ENCODE assay signal across 1 cellular context in the genomic region with DNA sequence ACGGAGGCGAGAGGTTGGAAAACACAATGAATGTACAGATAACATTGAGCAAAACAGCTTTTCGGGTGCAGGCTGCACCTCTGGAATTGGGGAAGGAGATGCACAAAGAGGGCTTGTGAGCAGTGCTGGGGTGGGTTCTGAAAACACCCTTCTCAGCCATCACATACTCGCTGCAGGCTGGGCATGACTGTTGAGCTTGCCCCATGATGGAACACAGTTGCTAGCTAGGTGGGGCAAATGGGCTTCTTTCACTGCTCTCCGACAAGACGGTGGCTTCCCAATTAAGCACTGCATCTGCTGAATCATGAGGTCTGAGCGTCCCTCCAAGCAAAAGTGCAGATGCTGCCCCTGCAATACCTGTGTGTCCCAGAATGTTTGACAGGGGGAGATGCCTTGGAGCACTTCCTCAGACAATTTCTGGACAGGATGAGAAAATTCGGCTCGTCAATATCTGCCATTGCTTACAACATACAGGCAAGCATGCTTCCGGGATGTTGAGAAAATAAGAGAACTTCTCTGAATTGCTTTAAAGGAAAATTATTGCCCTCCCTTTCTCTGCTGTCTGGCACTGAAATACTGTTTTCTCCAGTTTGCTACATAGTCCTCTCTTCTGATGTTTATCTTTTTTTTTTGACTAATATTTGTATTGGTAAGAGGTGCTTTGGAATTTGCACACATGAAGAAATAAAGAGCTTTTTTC.
TF ChIP-seq lines count a peak whose summit lies in the region.

No MANE protein-coding gene starts in this region.

TF ChIP-seq in SK-N-SH, 30 proteins besides CTCF, POLR2A, EP300 and RAD21 (continued from another document):
- TF ChIP-seq, protein P1, sequence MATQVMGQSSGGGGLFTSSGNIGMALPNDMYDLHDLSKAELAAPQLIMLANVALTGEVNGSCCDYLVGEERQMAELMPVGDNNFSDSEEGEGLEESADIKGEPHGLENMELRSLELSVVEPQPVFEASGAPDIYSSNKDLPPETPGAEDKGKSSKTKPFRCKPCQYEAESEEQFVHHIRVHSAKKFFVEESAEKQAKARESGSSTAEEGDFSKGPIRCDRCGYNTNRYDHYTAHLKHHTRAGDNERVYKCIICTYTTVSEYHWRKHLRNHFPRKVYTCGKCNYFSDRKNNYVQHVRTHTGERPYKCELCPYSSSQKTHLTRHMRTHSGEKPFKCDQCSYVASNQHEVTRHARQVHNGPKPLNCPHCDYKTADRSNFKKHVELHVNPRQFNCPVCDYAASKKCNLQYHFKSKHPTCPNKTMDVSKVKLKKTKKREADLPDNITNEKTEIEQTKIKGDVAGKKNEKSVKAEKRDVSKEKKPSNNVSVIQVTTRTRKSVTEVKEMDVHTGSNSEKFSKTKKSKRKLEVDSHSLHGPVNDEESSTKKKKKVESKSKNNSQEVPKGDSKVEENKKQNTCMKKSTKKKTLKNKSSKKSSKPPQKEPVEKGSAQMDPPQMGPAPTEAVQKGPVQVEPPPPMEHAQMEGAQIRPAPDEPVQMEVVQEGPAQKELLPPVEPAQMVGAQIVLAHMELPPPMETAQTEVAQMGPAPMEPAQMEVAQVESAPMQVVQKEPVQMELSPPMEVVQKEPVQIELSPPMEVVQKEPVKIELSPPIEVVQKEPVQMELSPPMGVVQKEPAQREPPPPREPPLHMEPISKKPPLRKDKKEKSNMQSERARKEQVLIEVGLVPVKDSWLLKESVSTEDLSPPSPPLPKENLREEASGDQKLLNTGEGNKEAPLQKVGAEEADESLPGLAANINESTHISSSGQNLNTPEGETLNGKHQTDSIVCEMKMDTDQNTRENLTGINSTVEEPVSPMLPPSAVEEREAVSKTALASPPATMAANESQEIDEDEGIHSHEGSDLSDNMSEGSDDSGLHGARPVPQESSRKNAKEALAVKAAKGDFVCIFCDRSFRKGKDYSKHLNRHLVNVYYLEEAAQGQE (IDR thresholded peaks at IDR 0.05; ENCODE audit: low read depth, low read length), result no peak
- TF ChIP-seq TCF12 (IDR thresholded peaks at IDR 0.05), result no peak
